ENCODE assay signal across 13 cellular contexts in genomic region chr15:40766906-40767837, GRCh38. TPM values are rescaled to one million over a fixed set of nuclear protein-coding genes. Genes with fewer than 3 reads are reported as not detected.
DNase-seq lines count a peak whose midpoint lies in the region; ATAC-seq and TF ChIP-seq lines count a peak whose summit lies in the region.
"Had no signal": no experiment of that assay in that cellular context is flagged by ENCODE, and none has a peak within 500 bp of the region (broad histone marks: within the 10 kb centered on the region; RNA-seq: fewer than 3 reads in every experiment).

No MANE protein-coding gene starts in this region.

- H3K27me3 Mint-ChIP-seq in immature natural killer cell (ENCODE audit: low read depth in 3 of 3) = peaks cover 2 to 8% (median 4%) of the 10 kb centered on the region in 3 donors
- H3K27me3 Mint-ChIP-seq: activated T-cell treated with anti-CD3 and anti-CD28 coated beads, Interleukin-2, amount 50 U/mL, for 24 hours had no signal

- H3K4me3 Mint-ChIP-seq in stimulated activated effector memory CD8-positive, alpha-beta T cell treated with anti-CD3 and anti-CD28 coated beads, Interleukin-12 subunit alpha, Interleukin-12 subunit beta, amount 100 ng/mL, for 72 hours = no peak overlapping the region
- no peak overlapping the region for H3K4me3 Mint-ChIP-seq in immature natural killer cell
- H3K4me3 Mint-ChIP-seq: activated T-cell treated with anti-CD3 and anti-CD28 coated beads, Interleukin-2, amount 50 U/mL, for 24 hours had no signal

- ATAC-seq in stimulated activated effector memory CD8-positive, alpha-beta T cell treated with anti-CD3 and anti-CD28 coated beads, Interleukin-12 subunit alpha, Interleukin-12 subunit beta, amount 100 ng/mL, for 72 hours = no peak
- no peak for ATAC-seq in GM21515 (IDR thresholded peaks at IDR 0.05; ENCODE audit: unreplicated experiment)
- ATAC-seq: body of pancreas had no signal

- peak; percentile 41 for DNase-seq in DMS53 (lab: John Stamatoyannopoulos, UW)
- DNase-seq in DMS53 treated with DMSO at 0.1 percent for 48 hours (lab: John Stamatoyannopoulos, UW; ENCODE audit: unreplicated experiment) = no peak
- peak; percentile 34 for DNase-seq in RKO (ENCODE audit: low spot score)
- DNase-seq in epithelial cell of esophagus (ENCODE audit: low read depth) = peak; percentile 65
- DNase-seq in stimulated activated effector memory CD8-positive, alpha-beta T cell treated with anti-CD3 and anti-CD28 coated beads, Interleukin-12 subunit alpha, Interleukin-12 subunit beta, amount 100 ng/mL, for 72 hours (ENCODE audit: low spot score in 2 of 2) = no peak
- no peak for DNase-seq in NCI-H2081 treated with DMSO at 0.1 percent for 48 hours (lab: John Stamatoyannopoulos, UW)
- no peak for DNase-seq in immature natural killer cell
- DNase-seq: 8988T; activated T-cell treated with anti-CD3 and anti-CD28 coated beads, Interleukin-2, amount 50 U/mL, for 24 hours; body of pancreas; MM.1S; NCI-H526 treated with DMSO at 0.1 percent for 48 hours had no signal

- TF ChIP-seq CTCF in epithelial cell of esophagus (IDR thresholded peaks at IDR 0.05; ENCODE audit: insufficient read depth, low read depth, low read length, missing control alignments) = no peak

- peak overlapping the region; percentile 56 for H3K27ac Mint-ChIP-seq in stimulated activated effector memory CD8-positive, alpha-beta T cell treated with anti-CD3 and anti-CD28 coated beads, Interleukin-12 subunit alpha, Interleukin-12 subunit beta, amount 100 ng/mL, for 72 hours
- H3K27ac Mint-ChIP-seq in immature natural killer cell = no peak overlapping the region

- peaks cover 62% of the 10 kb centered on the region for H3K36me3 Mint-ChIP-seq in stimulated activated effector memory CD8-positive, alpha-beta T cell treated with anti-CD3 and anti-CD28 coated beads, Interleukin-12 subunit alpha, Interleukin-12 subunit beta, amount 100 ng/mL, for 72 hours
- H3K36me3 Mint-ChIP-seq in immature natural killer cell = peaks cover 0 to 5% (median 0%) of the 10 kb centered on the region in 3 donors

- no peak overlapping the region for H3K4me3 ChIP-seq in epithelial cell of esophagus (ENCODE audit: low read length)
- H3K4me3 ChIP-seq: body of pancreas had no signal

- peaks cover 54% of the 10 kb centered on the region for H3K4me1 Mint-ChIP-seq in stimulated activated effector memory CD8-positive, alpha-beta T cell treated with anti-CD3 and anti-CD28 coated beads, Interleukin-12 subunit alpha, Interleukin-12 subunit beta, amount 100 ng/mL, for 72 hours
- H3K4me1 Mint-ChIP-seq in immature natural killer cell = peaks cover 54 to 61% of the 10 kb centered on the region in 2 donors

- no peaks in the 10 kb centered on the region for H3K9me3 Mint-ChIP-seq in stimulated activated effector memory CD8-positive, alpha-beta T cell treated with anti-CD3 and anti-CD28 coated beads, Interleukin-12 subunit alpha, Interleukin-12 subunit beta, amount 100 ng/mL, for 72 hours
- peaks cover 0 to 2% (median 0%) of the 10 kb centered on the region in 6 donors for H3K9me3 Mint-ChIP-seq in immature natural killer cell
- H3K9me3 Mint-ChIP-seq: activated T-cell treated with anti-CD3 and anti-CD28 coated beads, Interleukin-2, amount 50 U/mL, for 24 hours had no signal

RNA-seq across cellular contexts. Expression of gene C15orf62, which starts 2.6 kb away (rescaled TPM):
- polyA plus RNA-seq in immature natural killer cell = under 1 TPM in 2 of 3 donors, not detected in 1; 0.08 to 0.12 TPM

RNA-seq across cellular contexts. Expression of gene GCHFR, which starts 3.3 kb away (rescaled TPM):
- 100 to 1,000 TPM; 183 to 303 (median 230) TPM for polyA plus RNA-seq in immature natural killer cell

RNA-seq across cellular contexts. Expression of gene RMDN3, which starts 12.1 kb away (rescaled TPM):
- polyA plus RNA-seq in immature natural killer cell = 100 to 1,000 TPM in 2 of 3 donors, 10 to 100 TPM in 1; 44.6 to 118 (median 110) TPM

RNA-seq across cellular contexts. Expression of gene ZFYVE19, which starts 39.7 kb away (rescaled TPM):
- 10 to 100 TPM; 12.8 to 22.0 (median 20.9) TPM for polyA plus RNA-seq in immature natural killer cell

RNA-seq across cellular contexts. Expression of gene DNAJC17, which starts 40.1 kb away (rescaled TPM):
- 10 to 100 TPM; 25.6 to 62.8 (median 34.7) TPM for polyA plus RNA-seq in immature natural killer cell

Comparison
In these comparisons a context has a peak if more than half of its experiments do, and no peak if none do; other contexts are left out.
1. DNase-seq: peak in DMS53 (single experiment), RKO (single experiment) and epithelial cell of esophagus (single experiment); none in DMS53 treated with DMSO at 0.1 percent for 48 hours (single experiment), stimulated activated effector memory CD8-positive, alpha-beta T cell treated with anti-CD3 and anti-CD28 coated beads, Interleukin-12 subunit alpha, Interleukin-12 subunit beta, amount 100 ng/mL, for 72 hours (0 of 2), NCI-H2081 treated with DMSO at 0.1 percent for 48 hours (single experiment) and immature natural killer cell (0 of 3).